Comparison of ENCODE assay signal across 8 cellular contexts in genomic region chr15:30196007-30196375, GRCh38.
DNase-seq lines count a peak whose midpoint lies in the region; ATAC-seq and TF ChIP-seq lines count a peak whose summit lies in the region.
"Not testable (repeated sequence)": the region's sequence is repeated elsewhere in the genome, so short reads cannot be mapped to it uniquely, and the experiment has no call there.

No MANE protein-coding gene starts in this region.

- not testable (repeated sequence) for H3K27me3 ChIP-seq in BE2C; IMR-90 (ENCODE audit: control insufficient read depth, insufficient read depth, low read length)
- H3K27me3 ChIP-seq in neural progenitor cell, result peaks cover 52% of the 10 kb centered on the region

- not testable (repeated sequence) for H3K23ac ChIP-seq in IMR-90 (ENCODE audit: low read depth, low read length)

- not testable (repeated sequence) for H3K9ac ChIP-seq in IMR-90 (ENCODE audit: low read depth, low read length); neural progenitor cell

- not testable (repeated sequence) for H3K27ac ChIP-seq in IMR-90 (ENCODE audit: insufficient read depth, low read length); neural progenitor cell

- not testable (repeated sequence) for H3K4me1 Mint-ChIP-seq in endothelial cell (ENCODE audit: unreplicated experiment); neural progenitor cell

- H3K4me2 ChIP-seq in IMR-90 (ENCODE audit: low read depth, low read length), result not testable (repeated sequence)
- H3K4me2 ChIP-seq in neural progenitor cell, result peak overlapping the region; percentile 62

- not testable (repeated sequence) for H2BK15ac ChIP-seq in IMR-90 (ENCODE audit: low read depth, low read length)

- H3K27me3 Mint-ChIP-seq in endothelial cell (ENCODE audit: unreplicated experiment); neural progenitor cell (ENCODE audit: insufficient read depth, low read depth): not testable (repeated sequence)

- TF ChIP-seq POLR2A in IMR-90 (IDR thresholded peaks at IDR 0.05; ENCODE audit: low read depth, low read length), result not testable (repeated sequence)

- in situ Hi-C loops in IMR-90 (cut with MboI; ENCODE audit: low sequenced_read_pairs), result not testable (repeated sequence)

- H2BK5ac ChIP-seq in IMR-90 (ENCODE audit: low read depth, low read length, poor library complexity, severe bottlenecking), result not testable (repeated sequence)

- DNase-seq in BE2C (peak; percentile 57), endothelial cell (ENCODE audit: low spot score) (peak; percentile 52), islet precursor cell (peak; percentile 67), neural progenitor cell (ENCODE audit: low spot score) (peak; percentile 35)
- not testable (repeated sequence) for DNase-seq in IMR-90
- DNase-seq in activated CD4-positive, CD25-positive, alpha-beta regulatory T cell treated with anti-CD3 and anti-CD28 coated beads, Interleukin-2, amount 50 U/mL, for 72 hours, result peak; percentile 38
- peak; percentile 16 for DNase-seq in activated gamma-delta T cell treated with anti-CD3 and anti-CD28 coated beads, Interleukin-2, amount 50 U/mL, for 16 hours (ENCODE audit: low read depth)
- DNase-seq in stimulated activated CD8-positive, alpha-beta memory T cell treated with anti-CD3 and anti-CD28 coated beads, Interleukin-4, amount 100 ng/mL, for 24 hours (ENCODE audit: low read depth), result peak; percentile 17

- not testable (repeated sequence) for H4K91ac ChIP-seq in IMR-90 (ENCODE audit: insufficient read depth, low read depth, low read length)

- TF ChIP-seq CTCF in BE2C (IDR thresholded peaks at IDR 0.05; ENCODE audit: low read depth, low read length); IMR-90 (conservative IDR thresholded peaks at IDR 0.05; ENCODE audit: low read depth, low read length); endothelial cell (IDR thresholded peaks at IDR 0.05; ENCODE audit: unreplicated experiment); neural progenitor cell (IDR thresholded peaks at IDR 0.05): not testable (repeated sequence)

- H3K56ac ChIP-seq in IMR-90 (ENCODE audit: extremely low read depth, insufficient read depth, low read length), result not testable (repeated sequence)

- not testable (repeated sequence) for BruUV-seq in IMR-90 (replicated peaks; lab: Mats Ljungman, UMichigan)

- not testable (repeated sequence) for H3K36me3 ChIP-seq in BE2C; IMR-90 (ENCODE audit: control insufficient read depth, insufficient read depth, low read length); neural progenitor cell

- not testable (repeated sequence) for H3K4me1 ChIP-seq in BE2C; IMR-90 (ENCODE audit: control insufficient read depth, insufficient read depth, low read length); neural progenitor cell

- not testable (repeated sequence) for H2AK5ac ChIP-seq in IMR-90 (ENCODE audit: low read depth, low read length)

- TF ChIP-seq RAD21 in IMR-90 (IDR thresholded peaks at IDR 0.05; ENCODE audit: low read length), result not testable (repeated sequence)

- not testable (repeated sequence) for H4K8ac ChIP-seq in IMR-90 (ENCODE audit: low read depth in 2 of 2, low read length in 2 of 2)

- not testable (repeated sequence) for H3K27ac Mint-ChIP-seq in endothelial cell (ENCODE audit: unreplicated experiment); neural progenitor cell

- intact Hi-C loops in IMR-90 (cut with micrococcal nuclease), result not testable (repeated sequence)

- not testable (repeated sequence) for H3K9me3 ChIP-seq in BE2C; IMR-90 (ENCODE audit: control insufficient read depth, insufficient read depth, low read length); neural progenitor cell (ENCODE audit: low read depth)

- H3K4me3 ChIP-seq in BE2C (ENCODE audit: low read depth, low read length) (peak overlapping the region; percentile 61), neural progenitor cell (peak overlapping the region; percentile 35)
- H3K4me3 ChIP-seq in IMR-90 (ENCODE audit: insufficient read depth, low read depth, low read length), result not testable (repeated sequence)

- CTCF ChIA-PET in IMR-90 (lab: Yijun Ruan, JAX), result not testable (repeated sequence)

- H2AK9ac ChIP-seq in IMR-90 (replicated peaks; ENCODE audit: low read depth, low read length, poor library complexity), result not testable (repeated sequence)

- not testable (repeated sequence) for H3K9me3 Mint-ChIP-seq in endothelial cell (ENCODE audit: unreplicated experiment); neural progenitor cell

- not testable (repeated sequence) for H3K9me1 ChIP-seq in IMR-90 (ENCODE audit: insufficient read depth, low read length)

- not testable (repeated sequence) for H4K5ac ChIP-seq in IMR-90 (ENCODE audit: low read depth, low read length)

- POLR2A ChIA-PET in IMR-90 (lab: Charles Lee; ENCODE audit: unreplicated experiment), result not testable (repeated sequence)

- H3K79me1 ChIP-seq in IMR-90 (ENCODE audit: low read depth in 1 of 2, low read length in 2 of 2), result not testable (repeated sequence)

- not testable (repeated sequence) for H3F3A ChIP-seq in neural progenitor cell (ENCODE audit: low read depth)

- H3K36me3 Mint-ChIP-seq in endothelial cell (ENCODE audit: low read depth, unreplicated experiment); neural progenitor cell: not testable (repeated sequence)

- not testable (repeated sequence) for H2AFZ ChIP-seq in IMR-90 (replicated peaks; ENCODE audit: low read length, poor library complexity); neural progenitor cell (replicated peaks)

- H3K4me3 Mint-ChIP-seq in endothelial cell (ENCODE audit: unreplicated experiment); neural progenitor cell: not testable (repeated sequence)

- not testable (repeated sequence) for H4K20me1 ChIP-seq in IMR-90 (ENCODE audit: insufficient read depth, low read length); neural progenitor cell (ENCODE audit: low read depth)

- not testable (repeated sequence) for H3K4ac ChIP-seq in IMR-90 (ENCODE audit: low read depth, low read length)

- H2BK120ac ChIP-seq in IMR-90 (ENCODE audit: low read depth, low read length), result not testable (repeated sequence)

- H3K18ac ChIP-seq in IMR-90 (ENCODE audit: low read depth, low read length), result not testable (repeated sequence)

- no CpG with 5 or more reads among the region's 32 CpGs for WGBS in IMR-90 (ENCODE audit: extremely low coverage in 2 of 2, insufficient read length in 1 of 2), 2 experiments

- ATAC-seq in IMR-90 (ENCODE audit: low read depth), result peak; percentile 67

- not testable (repeated sequence) for H3K79me2 ChIP-seq in neural progenitor cell (ENCODE audit: low read depth)

- dilution Hi-C loops in IMR-90 (cut with HindIII; ENCODE audit: low sequenced_read_pairs, unreplicated experiment), result not testable (repeated sequence)

- H2BK20ac ChIP-seq in IMR-90 (ENCODE audit: low read depth, low read length), result not testable (repeated sequence)

- H3K14ac ChIP-seq in IMR-90 (replicated peaks; ENCODE audit: low read depth, low read length), result not testable (repeated sequence)
